ENCODE assay signal across 8 cellular contexts in the genomic region with DNA sequence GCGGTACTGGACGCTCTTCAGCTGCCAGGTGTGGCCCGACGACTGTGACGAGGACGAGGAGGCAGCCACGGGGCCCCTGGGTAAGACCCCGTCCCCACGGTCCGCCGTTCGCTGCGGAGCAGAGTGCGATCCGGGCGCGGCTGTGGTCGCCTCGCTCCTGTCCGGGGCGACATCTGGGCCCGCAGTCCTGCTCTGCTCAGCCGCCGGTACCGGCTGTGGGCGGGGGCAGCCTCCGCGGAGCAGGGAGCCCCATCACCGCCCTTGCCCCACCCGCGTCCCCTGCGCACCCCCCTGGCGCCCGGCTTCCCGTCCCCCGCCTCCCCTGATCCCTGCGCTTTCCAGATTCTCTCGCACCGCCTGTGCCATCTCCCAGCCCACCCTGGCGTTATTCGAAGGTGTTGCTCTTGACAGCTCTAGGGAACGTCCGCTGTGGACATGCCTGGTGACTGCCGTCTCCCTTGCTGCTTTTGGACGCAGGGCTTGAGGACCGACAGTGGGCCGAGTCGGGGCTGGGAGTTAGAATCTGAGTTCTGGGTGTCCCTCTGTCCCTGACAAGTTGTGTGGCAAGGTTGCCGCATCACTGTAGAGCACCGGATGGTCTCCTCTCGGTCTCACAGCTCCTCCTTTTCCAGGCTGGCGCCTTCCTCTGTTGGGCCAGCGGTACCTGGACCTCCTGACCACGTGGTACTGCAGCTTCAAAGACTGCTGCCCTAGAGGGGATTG. TPM values are rescaled to one million over a fixed set of nuclear protein-coding genes. Genes with fewer than 3 reads are reported as not detected.
DNase-seq lines count a peak whose midpoint lies in the region; ATAC-seq and TF ChIP-seq lines count a peak whose summit lies in the region.

No MANE protein-coding gene starts in this region.

- peak overlapping the region; percentile 96 to 99 for H3K4me3 Mint-ChIP-seq in activated T-cell treated with anti-CD3 and anti-CD28 coated beads, Interleukin-2, amount 50 U/mL, for 72 hours

- H3K27ac Mint-ChIP-seq in activated T-cell treated with anti-CD3 and anti-CD28 coated beads, Interleukin-2, amount 50 U/mL, for 72 hours: peak overlapping the region; percentile 92

- peak overlapping the region; percentile 90 for H3K27ac ChIP-seq in 22Rv1
- peak overlapping the region in 1 of 2 donors; percentile 54 for H3K27ac ChIP-seq in aorta (ENCODE audit: low read depth in 1 of 2, low read length in 2 of 2)

- ATAC-seq in GM18498 (IDR thresholded peaks at IDR 0.05; ENCODE audit: unreplicated experiment): peak; percentile 21
- ATAC-seq in HG02938 (IDR thresholded peaks at IDR 0.05; ENCODE audit: unreplicated experiment): peak; percentile 10
- peak; percentile 33 to 52 for ATAC-seq in activated T-cell treated with anti-CD3 and anti-CD28 coated beads, Interleukin-2, amount 50 U/mL, for 72 hours (replicated peaks in 1 of 2)
- ATAC-seq in aorta (ENCODE audit: low FRiP score): peak; percentile 37

- H3K27me3 Mint-ChIP-seq in activated T-cell treated with anti-CD3 and anti-CD28 coated beads, Interleukin-2, amount 50 U/mL, for 72 hours (ENCODE audit: low read depth): no peaks in the 10 kb centered on the region

- DNase-seq in NCI-H69 (lab: John Stamatoyannopoulos, UW) (peak; percentile 69), foreskin fibroblast (peak in 1 of 2 donors; percentile 57), occipital lobe (lab: John Stamatoyannopoulos, UW) (peak; percentile 16), aorta (peak; percentile 60 to 82)
- DNase-seq in activated T-cell treated with anti-CD3 and anti-CD28 coated beads, Interleukin-2, amount 50 U/mL, for 72 hours: peak; percentile 41 to 44

- H3K9me3 ChIP-seq in aorta (ENCODE audit: control insufficient read depth, low read length): no peaks in the 10 kb centered on the region

- H3K4me1 Mint-ChIP-seq in activated T-cell treated with anti-CD3 and anti-CD28 coated beads, Interleukin-2, amount 50 U/mL, for 72 hours (ENCODE audit: low read depth): peaks cover 19% of the 10 kb centered on the region

- no peaks in the 10 kb centered on the region for H3K27me3 ChIP-seq in aorta (ENCODE audit: control insufficient read depth in 1 of 2, insufficient read depth in 2 of 2, low read length in 1 of 2)

- intact Hi-C loops in aorta (cut with DNase I): loop anchor here (2.0 to 5.0 kb wide), 5 partner anchors 40 to 285 kb away; a partner anchor contains a TSS

- TF ChIP-seq CTCF in 22Rv1 (IDR thresholded peaks at IDR 0.05): no peak; the same call in 1 of the 2 replicates
- no peak for TF ChIP-seq CTCF in foreskin fibroblast (IDR thresholded peaks at IDR 0.05; ENCODE audit: low read depth, low read length)

- WGBS in aorta, 2 donors: 0 to 1% methylated on average over 39 to 54 of the region's 54 CpGs

- H3K4me1 ChIP-seq in aorta (ENCODE audit: control insufficient read depth in 1 of 2, insufficient read depth in 2 of 2, low read length in 2 of 2): peaks cover 0 to 3% of the 10 kb centered on the region in 2 donors

- no peaks in the 10 kb centered on the region for H3K9me3 Mint-ChIP-seq in activated T-cell treated with anti-CD3 and anti-CD28 coated beads, Interleukin-2, amount 50 U/mL, for 72 hours

- no peaks in the 10 kb centered on the region for H3K36me3 ChIP-seq in aorta (ENCODE audit: control insufficient read depth in 1 of 2, insufficient read depth in 2 of 2, low read length in 1 of 2)

- H3K36me3 Mint-ChIP-seq in activated T-cell treated with anti-CD3 and anti-CD28 coated beads, Interleukin-2, amount 50 U/mL, for 72 hours (ENCODE audit: insufficient read depth in 2 of 2): peaks cover 1 to 3% of the 10 kb centered on the region in 2 donors

- H3K4me3 ChIP-seq in foreskin fibroblast (ENCODE audit: low read depth in 1 of 2, low read length in 2 of 2) (peak overlapping the region; percentile 82 to 95), aorta (ENCODE audit: low read length in 2 of 2) (peak overlapping the region; percentile 44 to 80)

RNA-seq across cellular contexts. Expression of a gene that starts 0.6 kb away (rescaled TPM):
- 10 to 100 TPM; 34.0 to 38.9 TPM for total RNA-seq in activated T-cell treated with anti-CD3 and anti-CD28 coated beads, Interleukin-2, amount 50 U/mL, for 72 hours
- total RNA-seq in occipital lobe (15.9 TPM), aorta (10 to 100 TPM; 13.9 to 18.5 TPM)
- 10 to 100 TPM in 1 of 2 donors, 1 to 10 TPM in 1; 7.3 to 23.4 TPM for polyA plus RNA-seq in aorta

RNA-seq across cellular contexts. Expression of a gene that starts 56.8 kb away (rescaled TPM):
- total RNA-seq in activated T-cell treated with anti-CD3 and anti-CD28 coated beads, Interleukin-2, amount 50 U/mL, for 72 hours: 10 to 100 TPM; 30.3 to 33.6 TPM
- 50.8 TPM for total RNA-seq in occipital lobe
- 10 to 100 TPM; 55.6 to 75.5 TPM for total RNA-seq in aorta
- 10 to 100 TPM; 22.5 to 23.9 TPM for polyA plus RNA-seq in aorta
